Comparison of ENCODE assay signal across 1 cellular context in the genomic region with DNA sequence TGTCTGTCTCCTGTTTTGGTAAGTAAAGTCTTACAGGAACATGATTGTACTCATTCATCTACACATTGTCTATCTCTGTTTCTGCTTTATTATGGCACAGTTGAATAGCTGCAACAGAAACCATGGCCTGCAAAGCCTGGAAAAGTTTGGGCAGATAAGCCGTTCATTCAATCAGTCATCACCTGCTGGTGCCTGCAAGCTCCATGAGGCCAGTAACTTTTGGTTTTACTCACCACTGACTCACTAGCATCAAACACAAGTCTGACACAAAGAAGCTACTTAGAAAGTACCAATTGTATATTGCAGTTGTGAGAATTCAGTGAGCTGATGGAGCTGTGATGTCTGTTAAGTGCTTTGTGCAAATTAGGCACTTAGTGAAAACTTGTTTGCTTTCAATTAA.
TF ChIP-seq lines count a peak whose summit lies in the region.

No MANE protein-coding gene starts in this region.

TF ChIP-seq in GM23338, 12 proteins besides CTCF, POLR2A, EP300 and RAD21:
- TF ChIP-seq EZH2 (IDR thresholded peaks at IDR 0.05; ENCODE audit: low read depth, unreplicated experiment) (no peak), CREB1 (CRISPR knock-in tag; IDR thresholded peaks at IDR 0.05; ENCODE audit: low read depth) (no peak), JUNB (IDR thresholded peaks at IDR 0.05; ENCODE audit: unreplicated experiment) (no peak), ZNF114 (CRISPR knock-in tag; IDR thresholded peaks at IDR 0.05) (no peak), STAT1 (IDR thresholded peaks at IDR 0.05; ENCODE audit: unreplicated experiment) (no peak), NANOG (IDR thresholded peaks at IDR 0.05; ENCODE audit: borderline replicate concordance) (no peak), POLR2AphosphoS5 (IDR thresholded peaks at IDR 0.05; ENCODE audit: low read depth) (no peak), ZNF331 (CRISPR knock-in tag; IDR thresholded peaks at IDR 0.05; ENCODE audit: low read depth) (no peak), EZH2phosphoT487 (IDR thresholded peaks at IDR 0.05; ENCODE audit: unreplicated experiment) (no peak)
- TF ChIP-seq, protein P1, sequence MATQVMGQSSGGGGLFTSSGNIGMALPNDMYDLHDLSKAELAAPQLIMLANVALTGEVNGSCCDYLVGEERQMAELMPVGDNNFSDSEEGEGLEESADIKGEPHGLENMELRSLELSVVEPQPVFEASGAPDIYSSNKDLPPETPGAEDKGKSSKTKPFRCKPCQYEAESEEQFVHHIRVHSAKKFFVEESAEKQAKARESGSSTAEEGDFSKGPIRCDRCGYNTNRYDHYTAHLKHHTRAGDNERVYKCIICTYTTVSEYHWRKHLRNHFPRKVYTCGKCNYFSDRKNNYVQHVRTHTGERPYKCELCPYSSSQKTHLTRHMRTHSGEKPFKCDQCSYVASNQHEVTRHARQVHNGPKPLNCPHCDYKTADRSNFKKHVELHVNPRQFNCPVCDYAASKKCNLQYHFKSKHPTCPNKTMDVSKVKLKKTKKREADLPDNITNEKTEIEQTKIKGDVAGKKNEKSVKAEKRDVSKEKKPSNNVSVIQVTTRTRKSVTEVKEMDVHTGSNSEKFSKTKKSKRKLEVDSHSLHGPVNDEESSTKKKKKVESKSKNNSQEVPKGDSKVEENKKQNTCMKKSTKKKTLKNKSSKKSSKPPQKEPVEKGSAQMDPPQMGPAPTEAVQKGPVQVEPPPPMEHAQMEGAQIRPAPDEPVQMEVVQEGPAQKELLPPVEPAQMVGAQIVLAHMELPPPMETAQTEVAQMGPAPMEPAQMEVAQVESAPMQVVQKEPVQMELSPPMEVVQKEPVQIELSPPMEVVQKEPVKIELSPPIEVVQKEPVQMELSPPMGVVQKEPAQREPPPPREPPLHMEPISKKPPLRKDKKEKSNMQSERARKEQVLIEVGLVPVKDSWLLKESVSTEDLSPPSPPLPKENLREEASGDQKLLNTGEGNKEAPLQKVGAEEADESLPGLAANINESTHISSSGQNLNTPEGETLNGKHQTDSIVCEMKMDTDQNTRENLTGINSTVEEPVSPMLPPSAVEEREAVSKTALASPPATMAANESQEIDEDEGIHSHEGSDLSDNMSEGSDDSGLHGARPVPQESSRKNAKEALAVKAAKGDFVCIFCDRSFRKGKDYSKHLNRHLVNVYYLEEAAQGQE (IDR thresholded peaks at IDR 0.05; ENCODE audit: unreplicated experiment) = no peak
- TF ChIP-seq, protein P2, sequence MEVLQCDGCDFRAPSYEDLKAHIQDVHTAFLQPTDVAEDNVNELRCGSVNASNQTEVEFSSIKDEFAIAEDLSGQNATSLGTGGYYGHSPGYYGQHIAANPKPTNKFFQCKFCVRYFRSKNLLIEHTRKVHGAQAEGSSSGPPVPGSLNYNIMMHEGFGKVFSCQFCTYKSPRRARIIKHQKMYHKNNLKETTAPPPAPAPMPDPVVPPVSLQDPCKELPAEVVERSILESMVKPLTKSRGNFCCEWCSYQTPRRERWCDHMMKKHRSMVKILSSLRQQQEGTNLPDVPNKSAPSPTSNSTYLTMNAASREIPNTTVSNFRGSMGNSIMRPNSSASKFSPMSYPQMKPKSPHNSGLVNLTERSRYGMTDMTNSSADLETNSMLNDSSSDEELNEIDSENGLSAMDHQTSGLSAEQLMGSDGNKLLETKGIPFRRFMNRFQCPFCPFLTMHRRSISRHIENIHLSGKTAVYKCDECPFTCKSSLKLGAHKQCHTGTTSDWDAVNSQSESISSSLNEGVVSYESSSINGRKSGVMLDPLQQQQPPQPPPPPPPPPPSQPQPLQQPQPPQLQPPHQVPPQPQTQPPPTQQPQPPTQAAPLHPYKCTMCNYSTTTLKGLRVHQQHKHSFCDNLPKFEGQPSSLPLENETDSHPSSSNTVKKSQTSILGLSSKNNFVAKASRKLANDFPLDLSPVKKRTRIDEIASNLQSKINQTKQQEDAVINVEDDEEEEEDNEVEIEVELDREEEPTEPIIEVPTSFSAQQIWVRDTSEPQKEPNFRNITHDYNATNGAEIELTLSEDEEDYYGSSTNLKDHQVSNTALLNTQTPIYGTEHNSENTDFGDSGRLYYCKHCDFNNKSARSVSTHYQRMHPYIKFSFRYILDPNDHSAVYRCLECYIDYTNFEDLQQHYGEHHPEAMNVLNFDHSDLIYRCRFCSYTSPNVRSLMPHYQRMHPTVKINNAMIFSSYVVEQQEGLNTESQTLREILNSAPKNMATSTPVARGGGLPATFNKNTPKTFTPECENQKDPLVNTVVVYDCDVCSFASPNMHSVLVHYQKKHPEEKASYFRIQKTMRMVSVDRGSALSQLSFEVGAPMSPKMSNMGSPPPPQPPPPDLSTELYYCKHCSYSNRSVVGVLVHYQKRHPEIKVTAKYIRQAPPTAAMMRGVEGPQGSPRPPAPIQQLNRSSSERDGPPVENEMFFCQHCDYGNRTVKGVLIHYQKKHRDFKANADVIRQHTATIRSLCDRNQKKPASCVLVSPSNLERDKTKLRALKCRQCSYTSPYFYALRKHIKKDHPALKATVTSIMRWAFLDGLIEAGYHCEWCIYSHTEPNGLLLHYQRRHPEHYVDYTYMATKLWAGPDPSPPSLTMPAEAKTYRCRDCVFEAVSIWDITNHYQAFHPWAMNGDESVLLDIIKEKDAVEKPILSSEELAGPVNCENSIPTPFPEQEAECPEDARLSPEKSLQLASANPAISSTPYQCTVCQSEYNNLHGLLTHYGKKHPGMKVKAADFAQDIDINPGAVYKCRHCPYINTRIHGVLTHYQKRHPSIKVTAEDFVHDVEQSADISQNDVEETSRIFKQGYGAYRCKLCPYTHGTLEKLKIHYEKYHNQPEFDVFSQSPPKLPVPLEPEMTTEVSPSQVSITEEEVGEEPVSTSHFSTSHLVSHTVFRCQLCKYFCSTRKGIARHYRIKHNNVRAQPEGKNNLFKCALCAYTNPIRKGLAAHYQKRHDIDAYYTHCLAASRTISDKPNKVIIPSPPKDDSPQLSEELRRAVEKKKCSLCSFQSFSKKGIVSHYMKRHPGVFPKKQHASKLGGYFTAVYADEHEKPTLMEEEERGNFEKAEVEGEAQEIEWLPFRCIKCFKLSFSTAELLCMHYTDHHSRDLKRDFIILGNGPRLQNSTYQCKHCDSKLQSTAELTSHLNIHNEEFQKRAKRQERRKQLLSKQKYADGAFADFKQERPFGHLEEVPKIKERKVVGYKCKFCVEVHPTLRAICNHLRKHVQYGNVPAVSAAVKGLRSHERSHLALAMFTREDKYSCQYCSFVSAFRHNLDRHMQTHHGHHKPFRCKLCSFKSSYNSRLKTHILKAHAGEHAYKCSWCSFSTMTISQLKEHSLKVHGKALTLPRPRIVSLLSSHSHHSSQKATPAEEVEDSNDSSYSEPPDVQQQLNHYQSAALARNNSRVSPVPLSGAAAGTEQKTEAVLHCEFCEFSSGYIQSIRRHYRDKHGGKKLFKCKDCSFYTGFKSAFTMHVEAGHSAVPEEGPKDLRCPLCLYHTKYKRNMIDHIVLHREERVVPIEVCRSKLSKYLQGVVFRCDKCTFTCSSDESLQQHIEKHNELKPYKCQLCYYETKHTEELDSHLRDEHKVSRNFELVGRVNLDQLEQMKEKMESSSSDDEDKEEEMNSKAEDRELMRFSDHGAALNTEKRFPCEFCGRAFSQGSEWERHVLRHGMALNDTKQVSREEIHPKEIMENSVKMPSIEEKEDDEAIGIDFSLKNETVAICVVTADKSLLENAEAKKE (CRISPR knock-in tag; IDR thresholded peaks at IDR 0.05) = no peak
- TF ChIP-seq, protein P3, sequence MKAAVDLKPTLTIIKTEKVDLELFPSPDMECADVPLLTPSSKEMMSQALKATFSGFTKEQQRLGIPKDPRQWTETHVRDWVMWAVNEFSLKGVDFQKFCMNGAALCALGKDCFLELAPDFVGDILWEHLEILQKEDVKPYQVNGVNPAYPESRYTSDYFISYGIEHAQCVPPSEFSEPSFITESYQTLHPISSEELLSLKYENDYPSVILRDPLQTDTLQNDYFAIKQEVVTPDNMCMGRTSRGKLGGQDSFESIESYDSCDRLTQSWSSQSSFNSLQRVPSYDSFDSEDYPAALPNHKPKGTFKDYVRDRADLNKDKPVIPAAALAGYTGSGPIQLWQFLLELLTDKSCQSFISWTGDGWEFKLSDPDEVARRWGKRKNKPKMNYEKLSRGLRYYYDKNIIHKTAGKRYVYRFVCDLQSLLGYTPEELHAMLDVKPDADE (IDR thresholded peaks at IDR 0.05) = no peak
